In genomic region chr2:139773720-139774277, GRCh38 we compare ENCODE assay signal across 18 cellular contexts.
"Had no signal": no experiment of that assay in that cellular context is flagged by ENCODE, and none has a peak within 500 bp of the region (broad histone marks: within the 10 kb centered on the region; RNA-seq: fewer than 3 reads in every experiment).

No MANE protein-coding gene starts in this region.

- H3K27me3 ChIP-seq: brain microvascular endothelial cell, neutrophil had no signal

- H3K4me1 ChIP-seq: left ventricle myocardium inferior had no signal

- H3K27ac ChIP-seq: brain microvascular endothelial cell, left ventricle myocardium inferior, neutrophil had no signal

- DNase-seq: activated B cell treated with CpG ODN at 0.5 μM for 24 hours; activated CD4-positive, alpha-beta T cell treated with anti-CD3 and anti-CD28 coated beads, Interleukin-2, amount 10 ng/mL, durations not matched to agents 24 days and 14 days; activated CD8-positive, alpha-beta memory T cell treated with anti-CD3 and anti-CD28 coated beads, Interleukin-2, amount 50 U/mL, for 4 hours; activated CD8-positive, alpha-beta T cell treated with anti-CD3 and anti-CD28 coated beads, Interleukin-2, amount 10 ng/mL, durations not matched to agents 7 days and 5 days; activated gamma-delta T cell; activated naive CD8-positive, alpha-beta T cell treated with anti-CD3 and anti-CD28 coated beads for 36 hours; activated T-cell treated with anti-CD3 and anti-CD28 coated beads, Interleukin-2, amount 50 U/mL, for 72 hours; amygdala; brain microvascular endothelial cell; cortex of kidney; effector CD4-positive, alpha-beta T cell; foreskin fibroblast; glutamatergic neuron; left ventricle myocardium inferior; natural killer cell; retina had no signal

- H3K36me3 ChIP-seq: brain microvascular endothelial cell, left ventricle myocardium inferior, neutrophil had no signal

- H3K9me3 ChIP-seq: left ventricle myocardium inferior, neutrophil had no signal

- H3K4me3 ChIP-seq: left ventricle myocardium inferior had no signal

- ATAC-seq: activated CD8-positive, alpha-beta T cell treated with anti-CD3 and anti-CD28 coated beads, Interleukin-2, amount 10 ng/mL, durations not matched to agents 7 days and 5 days; activated T-cell treated with anti-CD3 and anti-CD28 coated beads, Interleukin-2, amount 50 U/mL, for 72 hours; natural killer cell; stimulated activated effector memory CD8-positive, alpha-beta T cell treated with anti-CD3 and anti-CD28 coated beads, Interleukin-12 subunit alpha, Interleukin-12 subunit beta, amount 100 ng/mL, for 72 hours had no signal
